Comparison of ENCODE assay signal across 8 cellular contexts in genomic region chr2:96556441-96557330, GRCh38. TPM values are rescaled to one million over a fixed set of nuclear protein-coding genes. Genes with fewer than 3 reads are reported as not detected.
DNase-seq lines count a peak whose midpoint lies in the region; ATAC-seq and TF ChIP-seq lines count a peak whose summit lies in the region.

No MANE protein-coding gene starts in this region.

- H3K9ac ChIP-seq in neuronal stem cell (ENCODE audit: low read depth, low read length, poor library complexity): no peak overlapping the region

- TF ChIP-seq CTCF in foreskin keratinocyte (conservative IDR thresholded peaks at IDR 0.05): peak; percentile 1

- H3K27ac Mint-ChIP-seq in activated CD4-positive, alpha-beta T cell treated with anti-CD3 and anti-CD28 coated beads for 36 hours: peak overlapping the region; percentile 58
- H3K27ac Mint-ChIP-seq in activated CD4-positive, alpha-beta T cell treated with anti-CD3 and anti-CD28 coated beads, Interleukin-2, amount 10 ng/mL, durations not matched to agents 7 days and 5 days: no peak overlapping the region
- peak overlapping the region; percentile 40 for H3K27ac Mint-ChIP-seq in activated CD4-positive, alpha-beta memory T cell treated with anti-CD3 and anti-CD28 coated beads for 36 hours

- no peak overlapping the region for H3K23ac ChIP-seq in neuronal stem cell (ENCODE audit: low read depth, low read length, poor library complexity)

- H3K14ac ChIP-seq in neuronal stem cell (ENCODE audit: low read length): no peak overlapping the region

- peak; percentile 72 for ATAC-seq in activated CD4-positive, alpha-beta T cell treated with anti-CD3 and anti-CD28 coated beads for 36 hours
- peak; percentile 88 for ATAC-seq in foreskin keratinocyte
- no peak for ATAC-seq in GM18861 (IDR thresholded peaks at IDR 0.05; ENCODE audit: unreplicated experiment)

- H3K27ac ChIP-seq in foreskin keratinocyte: no peak overlapping the region
- no peak overlapping the region for H3K27ac ChIP-seq in neuronal stem cell (replicated peaks; ENCODE audit: low read length)

- no peak overlapping the region for H3K4me2 ChIP-seq in neuronal stem cell (ENCODE audit: insufficient read depth, low read length, poor library complexity, severe bottlenecking)

- peak; percentile 85 for DNase-seq in activated CD4-positive, alpha-beta T cell treated with anti-CD3 and anti-CD28 coated beads for 36 hours
- DNase-seq in activated CD4-positive, alpha-beta T cell treated with anti-CD3 and anti-CD28 coated beads, Interleukin-2, amount 10 ng/mL, durations not matched to agents 7 days and 5 days: no peak
- DNase-seq in activated CD4-positive, alpha-beta memory T cell treated with anti-CD3 and anti-CD28 coated beads for 36 hours: peak; percentile 85
- DNase-seq in foreskin keratinocyte (peak; percentile 98), stromal cell of bone marrow (ENCODE audit: low read depth) (peak; percentile 58), neuronal stem cell (ENCODE audit: low spot score) (no peak), NCI-H187 treated with DMSO at 0.1 percent for 48 hours (lab: John Stamatoyannopoulos, UW) (no peak)

- no peak overlapping the region for H3K4ac ChIP-seq in neuronal stem cell (ENCODE audit: low read length)

- POLR2A ChIA-PET in activated CD4-positive, alpha-beta T cell treated with anti-CD3 and anti-CD28 coated beads for 36 hours (lab: Charles Lee): interaction anchor here (0.6 to 6.5 kb wide), 2 partner anchors 18 to 361 kb away, joined by 7 to 58 read pairs; partner anchors contain the start of gene ARID5A
- POLR2A ChIA-PET in activated CD4-positive, alpha-beta T cell treated with anti-CD3 and anti-CD28 coated beads, Interleukin-2, amount 10 ng/mL, durations not matched to agents 7 days and 5 days (lab: Charles Lee): no interaction called here
- POLR2A ChIA-PET in activated CD4-positive, alpha-beta memory T cell treated with anti-CD3 and anti-CD28 coated beads for 36 hours (lab: Charles Lee): interaction anchor here (0.7 to 1.8 kb wide), 4 partner anchors 19 to 80 kb away, joined by 3 to 10 read pairs (median 4); no protein-coding TSS in a partner anchor

- WGBS in neuronal stem cell (ENCODE audit: extremely low coverage in 2 of 2, insufficient read length in 2 of 2, insufficient replicate concordance in 1 of 2), 2 donors: no CpG with 5 or more reads among the region's 16 CpGs

- H3K9me3 Mint-ChIP-seq in activated CD4-positive, alpha-beta T cell treated with anti-CD3 and anti-CD28 coated beads for 36 hours (ENCODE audit: low read depth): no peaks in the 10 kb centered on the region
- H3K9me3 Mint-ChIP-seq in activated CD4-positive, alpha-beta T cell treated with anti-CD3 and anti-CD28 coated beads, Interleukin-2, amount 10 ng/mL, durations not matched to agents 7 days and 5 days: peaks cover 2% of the 10 kb centered on the region
- H3K9me3 Mint-ChIP-seq in activated CD4-positive, alpha-beta memory T cell treated with anti-CD3 and anti-CD28 coated beads for 36 hours: peaks cover 4% of the 10 kb centered on the region

- H3K4me1 ChIP-seq in foreskin keratinocyte (no peaks in the 10 kb centered on the region), neuronal stem cell (ENCODE audit: control insufficient read depth in 2 of 2, insufficient read depth in 1 of 2, low read depth in 1 of 2, low read length in 2 of 2) (no peaks in the 10 kb centered on the region)

- no peaks in the 10 kb centered on the region for H3K9me3 ChIP-seq in neuronal stem cell (replicated peaks in 1 of 2; ENCODE audit: control insufficient read depth in 2 of 2, insufficient read depth in 1 of 2, low read depth in 1 of 2, low read length in 2 of 2)

- peaks cover 14% of the 10 kb centered on the region for H3K36me3 Mint-ChIP-seq in activated CD4-positive, alpha-beta T cell treated with anti-CD3 and anti-CD28 coated beads for 36 hours (ENCODE audit: low read depth)
- peaks cover 11% of the 10 kb centered on the region for H3K36me3 Mint-ChIP-seq in activated CD4-positive, alpha-beta T cell treated with anti-CD3 and anti-CD28 coated beads, Interleukin-2, amount 10 ng/mL, durations not matched to agents 7 days and 5 days (ENCODE audit: low read depth)
- H3K36me3 Mint-ChIP-seq in activated CD4-positive, alpha-beta memory T cell treated with anti-CD3 and anti-CD28 coated beads for 36 hours: peaks cover 16% of the 10 kb centered on the region

- no peak overlapping the region for H3K18ac ChIP-seq in neuronal stem cell (ENCODE audit: low read length)

- no peak overlapping the region for H4K8ac ChIP-seq in neuronal stem cell (ENCODE audit: low read depth, low read length)

- intact Hi-C loops in activated CD4-positive, alpha-beta T cell treated with anti-CD3 and anti-CD28 coated beads for 36 hours (cut with DNase I, micrococcal nuclease): loop anchor here in 1 of 2 experiments (1.0 kb wide), 1 partner anchor 20 kb away; the partner anchor contains the start of gene ARID5A
- intact Hi-C loops in activated CD4-positive, alpha-beta memory T cell treated with anti-CD3 and anti-CD28 coated beads for 36 hours (cut with micrococcal nuclease): loop anchor here (5.0 kb wide), 1 partner anchor 206 kb away; the partner anchor contains the start of gene CNNM4

- H2BK5ac ChIP-seq in neuronal stem cell (ENCODE audit: low read length): no peak overlapping the region

- no peak overlapping the region for H2AFZ ChIP-seq in neuronal stem cell (ENCODE audit: low read length)

- H2BK15ac ChIP-seq in neuronal stem cell (ENCODE audit: low read length): no peak overlapping the region

- CTCF ChIA-PET in activated CD4-positive, alpha-beta T cell treated with anti-CD3 and anti-CD28 coated beads for 36 hours (lab: Charles Lee): interaction anchor here (0.7 to 6.8 kb wide), 13 partner anchors 9 to 252 kb away, joined by 3 to 95 read pairs (median 3); partner anchors contain the start of gene ARID5A
- CTCF ChIA-PET in activated CD4-positive, alpha-beta T cell treated with anti-CD3 and anti-CD28 coated beads, Interleukin-2, amount 10 ng/mL, durations not matched to agents 7 days and 5 days (lab: Charles Lee): interaction anchor here (0.6 to 1.0 kb wide), 3 partner anchors 9 to 149 kb away, joined by 3 read pairs; no protein-coding TSS in a partner anchor
- CTCF ChIA-PET in activated CD4-positive, alpha-beta memory T cell treated with anti-CD3 and anti-CD28 coated beads for 36 hours (lab: Charles Lee): interaction anchor here (0.7 to 4.8 kb wide), 7 partner anchors 12 to 90 kb away, joined by 3 to 74 read pairs (median 3); partner anchors contain the start of gene ARID5A

- no peaks in the 10 kb centered on the region for H3K27me3 Mint-ChIP-seq in activated CD4-positive, alpha-beta T cell treated with anti-CD3 and anti-CD28 coated beads for 36 hours
- H3K27me3 Mint-ChIP-seq in activated CD4-positive, alpha-beta T cell treated with anti-CD3 and anti-CD28 coated beads, Interleukin-2, amount 10 ng/mL, durations not matched to agents 7 days and 5 days: no peaks in the 10 kb centered on the region
- H3K27me3 Mint-ChIP-seq in activated CD4-positive, alpha-beta memory T cell treated with anti-CD3 and anti-CD28 coated beads for 36 hours: peaks cover 1% of the 10 kb centered on the region

- H2BK12ac ChIP-seq in neuronal stem cell (ENCODE audit: low read length): no peak overlapping the region

- H3K4me3 ChIP-seq in neuronal stem cell (ENCODE audit: low read length in 2 of 2): no peak overlapping the region

- H3K4me1 Mint-ChIP-seq in activated CD4-positive, alpha-beta T cell treated with anti-CD3 and anti-CD28 coated beads for 36 hours: peaks cover 29% of the 10 kb centered on the region
- H3K4me1 Mint-ChIP-seq in activated CD4-positive, alpha-beta T cell treated with anti-CD3 and anti-CD28 coated beads, Interleukin-2, amount 10 ng/mL, durations not matched to agents 7 days and 5 days: peaks cover 28% of the 10 kb centered on the region
- H3K4me1 Mint-ChIP-seq in activated CD4-positive, alpha-beta memory T cell treated with anti-CD3 and anti-CD28 coated beads for 36 hours (ENCODE audit: low read depth): peaks cover 41% of the 10 kb centered on the region

- peaks cover 0 to 2% of the 10 kb centered on the region in 2 donors for H3K36me3 ChIP-seq in neuronal stem cell (replicated peaks in 1 of 2; ENCODE audit: control insufficient read depth in 2 of 2, insufficient read depth in 2 of 2, low read length in 2 of 2)

- no peak overlapping the region for H4K91ac ChIP-seq in neuronal stem cell (ENCODE audit: low read depth, low read length, poor library complexity)

- no peaks in the 10 kb centered on the region for H3K79me1 ChIP-seq in neuronal stem cell (ENCODE audit: low read depth, low read length)

- no peak overlapping the region for H3K4me3 Mint-ChIP-seq in activated CD4-positive, alpha-beta T cell treated with anti-CD3 and anti-CD28 coated beads for 36 hours
- no peak overlapping the region for H3K4me3 Mint-ChIP-seq in activated CD4-positive, alpha-beta T cell treated with anti-CD3 and anti-CD28 coated beads, Interleukin-2, amount 10 ng/mL, durations not matched to agents 7 days and 5 days
- H3K4me3 Mint-ChIP-seq in activated CD4-positive, alpha-beta memory T cell treated with anti-CD3 and anti-CD28 coated beads for 36 hours: no peak overlapping the region

- H2BK120ac ChIP-seq in neuronal stem cell (ENCODE audit: low read depth, low read length): no peak overlapping the region

- H3K27me3 ChIP-seq in foreskin keratinocyte: no peaks in the 10 kb centered on the region
- H3K27me3 ChIP-seq in neuronal stem cell (ENCODE audit: control insufficient read depth in 3 of 3, insufficient read depth in 3 of 3, low read depth in 1 of 3, low read length in 3 of 3): no peaks in the 10 kb centered on the region

- no peak overlapping the region for H2AK5ac ChIP-seq in neuronal stem cell (ENCODE audit: low read depth, low read length)

RNA-seq across cellular contexts. Expression of gene ARID5A, which starts 20.1 kb away (rescaled TPM):
- total RNA-seq in activated CD4-positive, alpha-beta T cell treated with anti-CD3 and anti-CD28 coated beads for 36 hours: 100 to 1,000 TPM; 179 to 191 TPM
- total RNA-seq in activated CD4-positive, alpha-beta T cell treated with anti-CD3 and anti-CD28 coated beads, Interleukin-2, amount 10 ng/mL, durations not matched to agents 7 days and 5 days: 10 to 100 TPM; 47.2 to 50.5 TPM
- total RNA-seq in activated CD4-positive, alpha-beta memory T cell treated with anti-CD3 and anti-CD28 coated beads for 36 hours: 100 to 1,000 TPM; 260 to 266 TPM
- 7.3 and 8.5 TPM in 2 replicates for total RNA-seq in foreskin keratinocyte
- polyA plus RNA-seq in foreskin keratinocyte: 8.2 and 8.4 TPM in 2 replicates
- 1.7 TPM for polyA plus RNA-seq in neuronal stem cell (2013, experiment 1 of 2)
- polyA plus RNA-seq in neuronal stem cell (2013, experiment 2 of 2): 1.5 TPM

RNA-seq across cellular contexts. Expression of gene NEURL3, which starts 51.5 kb away (rescaled TPM):
- total RNA-seq in activated CD4-positive, alpha-beta T cell treated with anti-CD3 and anti-CD28 coated beads for 36 hours: under 1 TPM; 0.33 to 0.41 TPM
- total RNA-seq in activated CD4-positive, alpha-beta T cell treated with anti-CD3 and anti-CD28 coated beads, Interleukin-2, amount 10 ng/mL, durations not matched to agents 7 days and 5 days: under 1 TPM; 0.22 to 0.27 TPM
- total RNA-seq in activated CD4-positive, alpha-beta memory T cell treated with anti-CD3 and anti-CD28 coated beads for 36 hours: 1 to 10 TPM in 1 of 2 experiments, under 1 TPM in 1; 0.87 to 1.1 TPM
- total RNA-seq in foreskin keratinocyte: not detected in 2 replicates
- polyA plus RNA-seq in foreskin keratinocyte: not detected in 2 replicates
- polyA plus RNA-seq in neuronal stem cell (2013, experiment 1 of 2): 0.06 TPM
- not detected for polyA plus RNA-seq in neuronal stem cell (2013, experiment 2 of 2)

Comparison
In these comparisons a context has a peak if more than half of its experiments do, and no peak if none do; other contexts are left out.
1. DNase-seq: peak in activated CD4-positive, alpha-beta T cell treated with anti-CD3 and anti-CD28 coated beads for 36 hours (single experiment), activated CD4-positive, alpha-beta memory T cell treated with anti-CD3 and anti-CD28 coated beads for 36 hours (single experiment), foreskin keratinocyte (2 of 2) and stromal cell of bone marrow (single experiment); none in activated CD4-positive, alpha-beta T cell treated with anti-CD3 and anti-CD28 coated beads, Interleukin-2, amount 10 ng/mL, durations not matched to agents 7 days and 5 days (single experiment), neuronal stem cell (single experiment) and NCI-H187 treated with DMSO at 0.1 percent for 48 hours (single experiment).